ENCODE assay signal across 28 cellular contexts in the genomic region with DNA sequence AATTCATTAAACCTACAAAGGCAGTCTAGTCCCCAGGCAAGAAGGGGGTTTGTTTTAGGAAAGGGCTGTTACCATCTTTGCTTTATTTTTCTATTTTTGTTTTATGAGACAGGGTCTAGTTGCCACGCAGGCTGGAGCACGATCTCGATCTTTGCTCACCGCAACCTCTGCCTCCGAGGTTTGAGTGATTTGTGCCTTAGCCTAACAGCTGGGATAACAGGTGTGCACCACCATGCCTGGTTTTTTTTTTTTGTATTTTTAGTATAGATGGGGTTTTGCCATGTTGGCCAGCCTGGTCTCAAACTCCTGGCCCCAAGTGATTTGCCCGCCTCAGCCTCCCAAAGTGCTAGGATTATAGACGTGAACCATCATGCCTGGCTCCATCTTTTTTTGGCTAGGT. TPM values are rescaled to one million over a fixed set of nuclear protein-coding genes. Genes with fewer than 3 reads are reported as not detected.
DNase-seq lines count a peak whose midpoint lies in the region; ATAC-seq and TF ChIP-seq lines count a peak whose summit lies in the region.
"Had no signal": no experiment of that assay in that cellular context is flagged by ENCODE, and none has a peak within 500 bp of the region (broad histone marks: within the 10 kb centered on the region; RNA-seq: fewer than 3 reads in every experiment).

No MANE protein-coding gene starts in this region.

- H3K14ac ChIP-seq in trophoblast cell (ENCODE audit: low read length) = no peak overlapping the region

- DNase-seq in WTC11 (ENCODE audit: low spot score) (no peak), trophoblast cell (no peak), NCI-H2171 treated with DMSO at 0.1 percent for 48 hours (lab: John Stamatoyannopoulos, UW) (no peak), NCI-H1092 treated with DMSO at 0.1 percent for 48 hours (lab: John Stamatoyannopoulos, UW) (no peak), HCEC 1CT (no peak)
- DNase-seq: Caco-2; CD8-positive, alpha-beta T cell; DMS79 treated with DMSO at 0.1 percent for 48 hours; GF-D8; GOT3; IMR-90; NCI-H1092; NCI-H1436; NCI-H187; NCI-H2081 treated with DMSO at 0.1 percent for 48 hours; NCI-H2171; NCI-H345; NCI-H524; NCI-H774; PC-3 had no signal

- H3K79me1 ChIP-seq in trophoblast cell (ENCODE audit: low read length) = peaks cover 10% of the 10 kb centered on the region

- H3K9me3 ChIP-seq in HUES64 (ENCODE audit: insufficient read depth, low read depth, low read length) (no peaks in the 10 kb centered on the region), iPS-20b (ENCODE audit: insufficient read depth, low read depth, low read length) (no peaks in the 10 kb centered on the region), trophoblast cell (ENCODE audit: insufficient read depth, low read depth, low read length) (no peaks in the 10 kb centered on the region)
- H3K9me3 ChIP-seq: SJSA1 had no signal

- H3K27ac ChIP-seq in HUES64 (ENCODE audit: low read depth, low read length) (0 out of 2 replicates have a peak overlapping the region, but pooled peaks have one; percentile 49), iPS-20b (ENCODE audit: low read length) (no peak overlapping the region), trophoblast cell (ENCODE audit: low read depth, low read length) (no peak overlapping the region)
- H3K27ac ChIP-seq: C4-2B, KMS-11, SJSA1 had no signal

- H3K4me3 ChIP-seq in HUES64 (ENCODE audit: low read length) (no peak overlapping the region), iPS-20b (ENCODE audit: low read length) (no peak overlapping the region), trophoblast cell (ENCODE audit: low read depth, low read length) (no peak overlapping the region)
- H3K4me3 ChIP-seq: SJSA1 had no signal

- H3K36me3 ChIP-seq in HUES64 (ENCODE audit: insufficient read depth, low read length) = peaks cover 11% of the 10 kb centered on the region
- H3K36me3 ChIP-seq in iPS-20b (ENCODE audit: insufficient read depth, low read depth, low read length) = no peaks in the 10 kb centered on the region
- peaks cover 5% of the 10 kb centered on the region in 2 experiments for H3K36me3 ChIP-seq in trophoblast cell (ENCODE audit: control insufficient read depth in 1 of 2, insufficient read depth in 2 of 2, low read length in 2 of 2)

- H4K8ac ChIP-seq in trophoblast cell (ENCODE audit: low read depth, low read length) = no peak overlapping the region

- H3K27me3 ChIP-seq in HUES64 (ENCODE audit: insufficient read depth, low read length) = no peaks in the 10 kb centered on the region
- no peaks in the 10 kb centered on the region for H3K27me3 ChIP-seq in iPS-20b (ENCODE audit: insufficient read depth, low read length)
- no peaks in the 10 kb centered on the region for H3K27me3 ChIP-seq in trophoblast cell (ENCODE audit: insufficient read depth, low read length)
- H3K27me3 ChIP-seq: SJSA1 had no signal

- no peak overlapping the region for H3K23ac ChIP-seq in trophoblast cell (ENCODE audit: low read length)

- H3K4ac ChIP-seq in trophoblast cell (ENCODE audit: low read depth, low read length) = peak overlapping the region; percentile 79

- no peak overlapping the region for H2BK5ac ChIP-seq in trophoblast cell (ENCODE audit: low read depth, low read length, poor library complexity)

- no peak for ATAC-seq in WTC11
- no peak for ATAC-seq in HG03520 (IDR thresholded peaks at IDR 0.05; ENCODE audit: unreplicated experiment)
- ATAC-seq: CD8-positive, alpha-beta T cell; PC-3 had no signal

- no peak overlapping the region for H2AFZ ChIP-seq in trophoblast cell (ENCODE audit: insufficient read depth, low read length, poor library complexity)

- peaks cover 15% of the 10 kb centered on the region for H3K79me2 ChIP-seq in trophoblast cell (ENCODE audit: control insufficient read depth, insufficient read depth, low read length, poor library complexity)

- no peaks in the 10 kb centered on the region for H3K27me3 Mint-ChIP-seq in WTC11 (ENCODE audit: low read depth)
- H3K27me3 Mint-ChIP-seq: B cell had no signal

- peaks cover 31% of the 10 kb centered on the region for H3K4me1 Mint-ChIP-seq in WTC11

- POLR2A ChIA-PET in WTC11 (lab: Charles Lee) = no interaction called here

- H3K9ac ChIP-seq in HUES64 (ENCODE audit: low read depth, low read length) = no peak overlapping the region
- peak overlapping the region; percentile 51; the same call in 1 of the 2 replicates for H3K9ac ChIP-seq in iPS-20b (ENCODE audit: low read depth, low read length)
- H3K9ac ChIP-seq in trophoblast cell (ENCODE audit: low read length) = no peak overlapping the region
- H3K9ac ChIP-seq: KMS-11 had no signal

- no peak overlapping the region for H2BK12ac ChIP-seq in trophoblast cell (ENCODE audit: low read length)

- no peak for TF ChIP-seq CTCF in WTC11 (IDR thresholded peaks at IDR 0.05)

- H3K4me1 ChIP-seq in HUES64 (ENCODE audit: insufficient read depth, low read length) (peaks cover 19% of the 10 kb centered on the region; the same call in 1 of the 2 replicates), iPS-20b (ENCODE audit: insufficient read depth, low read length) (peaks cover 22% of the 10 kb centered on the region; the same call in 1 of the 2 replicates), trophoblast cell (ENCODE audit: control insufficient read depth in 1 of 2, insufficient read depth in 2 of 2, low read length in 2 of 2) (peaks cover 0 to 3% of the 10 kb centered on the region in 2 experiments)

- CTCF ChIA-PET in WTC11 (lab: Charles Lee) = interaction anchor here (2.2 kb wide), 1 partner anchor 32 kb away, joined by 6 read pairs; no protein-coding TSS in a partner anchor

- 82% methylated on average over 7 of the region's 7 CpGs for WGBS in HUES64
- no CpG with 5 or more reads among the region's 7 CpGs for WGBS in trophoblast cell (ENCODE audit: extremely low coverage, insufficient coverage, insufficient read length)

- no peak overlapping the region for H4K12ac ChIP-seq in trophoblast cell (ENCODE audit: low read depth, low read length)

- H4K91ac ChIP-seq in trophoblast cell (ENCODE audit: low read depth, low read length) = no peak overlapping the region

- H2AK5ac ChIP-seq in trophoblast cell (ENCODE audit: low read length) = no peak overlapping the region

- no peak overlapping the region for H2BK120ac ChIP-seq in trophoblast cell (ENCODE audit: insufficient read depth, low read length, poor library complexity)

- peaks cover 25% of the 10 kb centered on the region for H3K36me3 Mint-ChIP-seq in WTC11

- H3K4me2 ChIP-seq in trophoblast cell (ENCODE audit: low read length) = no peak overlapping the region
- H3K4me2 ChIP-seq: KMS-11 had no signal

- no peaks in the 10 kb centered on the region for H3K9me3 Mint-ChIP-seq in WTC11
- H3K9me3 Mint-ChIP-seq: CD8-positive, alpha-beta T cell had no signal

- H3K4me3 Mint-ChIP-seq in WTC11 = no peak overlapping the region
- H3K4me3 Mint-ChIP-seq: B cell; CD8-positive, alpha-beta T cell had no signal

- H3K27ac Mint-ChIP-seq in WTC11 = peak overlapping the region; percentile 79; the same call in 1 of the 2 replicates
- H3K27ac Mint-ChIP-seq: B cell; CD8-positive, alpha-beta T cell had no signal

- H3K18ac ChIP-seq in trophoblast cell (ENCODE audit: low read length) = no peak overlapping the region

TF ChIP-seq in WTC11, 78 proteins besides CTCF, POLR2A, EP300 and RAD21:
- TF ChIP-seq NFE2L1 (CRISPR knock-in tag; IDR thresholded peaks at IDR 0.05) = no peak
- TF ChIP-seq ATF1 (CRISPR knock-in tag; IDR thresholded peaks at IDR 0.05) = no peak
- TF ChIP-seq, protein P1, sequence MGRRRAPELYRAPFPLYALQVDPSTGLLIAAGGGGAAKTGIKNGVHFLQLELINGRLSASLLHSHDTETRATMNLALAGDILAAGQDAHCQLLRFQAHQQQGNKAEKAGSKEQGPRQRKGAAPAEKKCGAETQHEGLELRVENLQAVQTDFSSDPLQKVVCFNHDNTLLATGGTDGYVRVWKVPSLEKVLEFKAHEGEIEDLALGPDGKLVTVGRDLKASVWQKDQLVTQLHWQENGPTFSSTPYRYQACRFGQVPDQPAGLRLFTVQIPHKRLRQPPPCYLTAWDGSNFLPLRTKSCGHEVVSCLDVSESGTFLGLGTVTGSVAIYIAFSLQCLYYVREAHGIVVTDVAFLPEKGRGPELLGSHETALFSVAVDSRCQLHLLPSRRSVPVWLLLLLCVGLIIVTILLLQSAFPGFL (CRISPR knock-in tag; IDR thresholded peaks at IDR 0.05; ENCODE audit: borderline replicate concordance) = no peak

RNA-seq across cellular contexts. Expression of a gene that starts 4.9 kb away (rescaled TPM):
- polyA plus RNA-seq in HUES64 (2013, experiment 1 of 2) = 149 TPM
- 146 TPM for polyA plus RNA-seq in HUES64 (2013, experiment 2 of 2)
- total RNA-seq in WTC11 (2021) = 74.6 to 80.7 TPM (median 76.2 TPM) in 3 replicates
- 291 and 298 TPM in 2 replicates for polyA plus RNA-seq in trophoblast cell (2013)

RNA-seq across cellular contexts. Expression of a gene that starts 9.9 kb away (rescaled TPM):
- not detected for polyA plus RNA-seq in HUES64 (2013, experiment 1 of 2)
- polyA plus RNA-seq in HUES64 (2013, experiment 2 of 2) = 0.25 TPM
- total RNA-seq in WTC11 (2021) = 0.28 to 0.41 TPM (median 0.39 TPM) in 3 replicates
- 44.4 and 51.3 TPM in 2 replicates for polyA plus RNA-seq in trophoblast cell (2013)
- total RNA-seq: HT1080, IMR-90, SJSA1 had no signal

RNA-seq across cellular contexts. Expression of a gene that starts 26.3 kb away (rescaled TPM):
- 0.20 TPM for polyA plus RNA-seq in HUES64 (2013, experiment 1 of 2)
- not detected for polyA plus RNA-seq in HUES64 (2013, experiment 2 of 2)
- 0.79 TPM in 1 of 3 replicates, not detected in the others for total RNA-seq in WTC11 (2021)
- 0.81 and 1.0 TPM in 2 replicates for polyA plus RNA-seq in trophoblast cell (2013)
- total RNA-seq: HT1080 had no signal
